Comparison of ENCODE assay signal across 8 cellular contexts in genomic region chr15:58724471-58724870, GRCh38. TPM values are rescaled to one million over a fixed set of nuclear protein-coding genes. Genes with fewer than 3 reads are reported as not detected.
DNase-seq lines count a peak whose midpoint lies in the region; ATAC-seq and TF ChIP-seq lines count a peak whose summit lies in the region.

No MANE protein-coding gene starts in this region.

- H3K27ac ChIP-seq in CD4-positive, CD25-positive, alpha-beta regulatory T cell (ENCODE audit: insufficient read depth, low read length, poor library complexity, severe bottlenecking) = no peak overlapping the region
- peak overlapping the region; percentile 31 for H3K27ac ChIP-seq in HL-60 (replicated peaks)
- peak overlapping the region; percentile 42 for H3K27ac ChIP-seq in thymus (ENCODE audit: low read depth)
- no peak overlapping the region for H3K27ac ChIP-seq in H9 (ENCODE audit: insufficient read length, low read depth, low read length)

- no peak overlapping the region for H4K8ac ChIP-seq in H9 (replicated peaks; ENCODE audit: insufficient read length, low read depth, low read length)

- no peak overlapping the region for H4K91ac ChIP-seq in H9 (ENCODE audit: insufficient read length, low read depth, low read length)

- H3K79me1 ChIP-seq in H9 (ENCODE audit: insufficient read depth, low read depth, low read length, poor library complexity, severe bottlenecking) = peaks cover 11% of the 10 kb centered on the region

- H2BK15ac ChIP-seq in H9 (ENCODE audit: low read depth, low read length) = no peak overlapping the region

- no peak for TF ChIP-seq CTCF in HL-60 (IDR thresholded peaks at IDR 0.05; ENCODE audit: insufficient read depth, low read length)
- TF ChIP-seq CTCF in cardiac fibroblast (IDR thresholded peaks at IDR 0.05; ENCODE audit: low read depth, low read length) = no peak
- TF ChIP-seq CTCF in H9 (conservative IDR thresholded peaks at IDR 0.05) = no peak

- H2BK120ac ChIP-seq in H9 (ENCODE audit: low read depth, low read length, poor library complexity, severe bottlenecking) = no peak overlapping the region

- ATAC-seq in CD4-positive, CD25-positive, alpha-beta regulatory T cell (ENCODE audit: low read depth in 2 of 2) = peak in 1 of 2 donors; percentile 46
- ATAC-seq in GM19395 (IDR thresholded peaks at IDR 0.05; ENCODE audit: unreplicated experiment) = peak; percentile 78

- peaks cover 11% of the 10 kb centered on the region for H3K36me3 Mint-ChIP-seq in CD4-positive, CD25-positive, alpha-beta regulatory T cell
- H3K36me3 Mint-ChIP-seq in activated CD4-positive, alpha-beta T cell treated with anti-CD3 and anti-CD28 coated beads, Interleukin-2, amount 10 ng/mL, durations not matched to agents 7 days and 5 days (ENCODE audit: low read depth) = peaks cover 21% of the 10 kb centered on the region
- H3K36me3 Mint-ChIP-seq in H9 (ENCODE audit: insufficient read depth in 1 of 3, low read depth in 3 of 3) = peaks cover 0 to 4% (median 2%) of the 10 kb centered on the region in 3 experiments; a peak in 4 of 7 replicates

- H3K36me3 ChIP-seq in CD4-positive, CD25-positive, alpha-beta regulatory T cell (ENCODE audit: control insufficient read depth, insufficient read depth, low read length) = peaks cover 4% of the 10 kb centered on the region
- peaks cover 3% of the 10 kb centered on the region for H3K36me3 ChIP-seq in thymus (ENCODE audit: control insufficient read depth, insufficient read depth)

- no peaks in the 10 kb centered on the region for H3K9me3 Mint-ChIP-seq in CD4-positive, CD25-positive, alpha-beta regulatory T cell
- no peaks in the 10 kb centered on the region for H3K9me3 Mint-ChIP-seq in activated CD4-positive, alpha-beta T cell treated with anti-CD3 and anti-CD28 coated beads, Interleukin-2, amount 10 ng/mL, durations not matched to agents 7 days and 5 days
- no peaks in the 10 kb centered on the region for H3K9me3 Mint-ChIP-seq in H9

- H3K9ac ChIP-seq in H9 (ENCODE audit: extremely low read depth, insufficient read length, low read length) = no peak overlapping the region

- DNase-seq in CD4-positive, CD25-positive, alpha-beta regulatory T cell = no peak
- DNase-seq in HL-60 (ENCODE audit: low read depth in 1 of 2, low spot score in 1 of 2) = peak in 1 of 2 experiments; percentile 77
- peak; percentile 34 to 70 for DNase-seq in cardiac fibroblast (ENCODE audit: low read depth in 2 of 2)
- DNase-seq in activated CD4-positive, alpha-beta T cell treated with anti-CD3 and anti-CD28 coated beads, Interleukin-2, amount 10 ng/mL, durations not matched to agents 7 days and 5 days = no peak
- DNase-seq in DMS114 treated with DMSO at 0.1 percent for 48 hours (lab: John Stamatoyannopoulos, UW; ENCODE audit: unreplicated experiment) = no peak
- no peak for DNase-seq in H9

- H3K4me1 ChIP-seq in CD4-positive, CD25-positive, alpha-beta regulatory T cell (ENCODE audit: control insufficient read depth, insufficient read depth, low read length, poor library complexity, severe bottlenecking) = peaks cover 32% of the 10 kb centered on the region
- H3K4me1 ChIP-seq in thymus (ENCODE audit: control insufficient read depth, insufficient read depth, low read length) = no peaks in the 10 kb centered on the region
- H3K4me1 ChIP-seq in H9 (ENCODE audit: insufficient read depth, low read length) = no peaks in the 10 kb centered on the region; the same call in 1 of the 2 replicates

- H3K14ac ChIP-seq in H9 (ENCODE audit: insufficient read depth, low read length) = no peak overlapping the region

- peak overlapping the region; percentile 22 to 63 (median 51) for H3K27ac Mint-ChIP-seq in CD4-positive, CD25-positive, alpha-beta regulatory T cell
- H3K27ac Mint-ChIP-seq in activated CD4-positive, alpha-beta T cell treated with anti-CD3 and anti-CD28 coated beads, Interleukin-2, amount 10 ng/mL, durations not matched to agents 7 days and 5 days = no peak overlapping the region
- H3K27ac Mint-ChIP-seq in H9 = peak overlapping the region in 1 of 3 experiments; percentile 82; a peak in 2 of 7 replicates

- H3K79me2 ChIP-seq in H9 (ENCODE audit: insufficient read depth, low read length) = peaks cover 12% of the 10 kb centered on the region; the same call in 1 of the 2 replicates

- 58% methylated on average over 1 of the region's 1 CpG for WGBS in thymus
- WGBS in H9 (ENCODE audit: extremely low coverage, insufficient read length, low lambda C conversion rate) = no CpG with 5 or more reads among the region's 1 CpG

- no peaks in the 10 kb centered on the region for H3K23me2 ChIP-seq in H9 (ENCODE audit: insufficient read length, low read depth, low read length, poor library complexity, severe bottlenecking)

- H2BK12ac ChIP-seq in H9 (ENCODE audit: insufficient read length, low read depth, low read length) = no peak overlapping the region

- H3K4me1 Mint-ChIP-seq in CD4-positive, CD25-positive, alpha-beta regulatory T cell = peaks cover 49 to 69% (median 63%) of the 10 kb centered on the region in 4 donors
- peaks cover 26% of the 10 kb centered on the region for H3K4me1 Mint-ChIP-seq in activated CD4-positive, alpha-beta T cell treated with anti-CD3 and anti-CD28 coated beads, Interleukin-2, amount 10 ng/mL, durations not matched to agents 7 days and 5 days
- H3K4me1 Mint-ChIP-seq in H9 = peaks cover 14 to 17% of the 10 kb centered on the region in 2 experiments

- H2AK5ac ChIP-seq in H9 (ENCODE audit: insufficient read length, low read length) = no peak overlapping the region

- no peak overlapping the region for H3K4me2 ChIP-seq in H9 (ENCODE audit: insufficient read depth, insufficient read length, low read length)

- no peaks in the 10 kb centered on the region for H4K20me1 ChIP-seq in H9 (ENCODE audit: control insufficient read depth, insufficient read depth, insufficient read length)

- no peak overlapping the region for H4K5ac ChIP-seq in H9 (ENCODE audit: insufficient read length, low read depth, low read length)

- CTCF ChIA-PET in activated CD4-positive, alpha-beta T cell treated with anti-CD3 and anti-CD28 coated beads, Interleukin-2, amount 10 ng/mL, durations not matched to agents 7 days and 5 days (lab: Charles Lee) = interaction anchor here (0.5 to 1.1 kb wide), 5 partner anchors 13 to 393 kb away, joined by 3 read pairs; no protein-coding TSS in a partner anchor

- no peak overlapping the region for H3K4ac ChIP-seq in H9 (ENCODE audit: low read depth, low read length)

- no peaks in the 10 kb centered on the region for H3K27me3 Mint-ChIP-seq in CD4-positive, CD25-positive, alpha-beta regulatory T cell
- H3K27me3 Mint-ChIP-seq in activated CD4-positive, alpha-beta T cell treated with anti-CD3 and anti-CD28 coated beads, Interleukin-2, amount 10 ng/mL, durations not matched to agents 7 days and 5 days = no peaks in the 10 kb centered on the region
- no peaks in the 10 kb centered on the region for H3K27me3 Mint-ChIP-seq in H9 (ENCODE audit: low read depth)

- no peak overlapping the region for H2BK5ac ChIP-seq in H9 (ENCODE audit: insufficient read length, low read length)

- no peak overlapping the region for H3K18ac ChIP-seq in H9 (ENCODE audit: insufficient read length, low read depth, low read length)

- no peak overlapping the region for H3K56ac ChIP-seq in H9 (ENCODE audit: insufficient read length, low read depth, low read length)

- H3T11ph ChIP-seq in H9 (ENCODE audit: low read length) = no peak overlapping the region

- no peak overlapping the region for H3K4me3 ChIP-seq in CD4-positive, CD25-positive, alpha-beta regulatory T cell (ENCODE audit: low read depth, low read length)
- H3K4me3 ChIP-seq in HL-60 (replicated peaks; ENCODE audit: insufficient read depth, low read length) (no peak overlapping the region), cardiac fibroblast (replicated peaks in 1 of 2; ENCODE audit: low read depth in 2 of 2, low read length in 2 of 2) (no peak overlapping the region), thymus (ENCODE audit: low read length) (no peak overlapping the region)

- POLR2A ChIA-PET in activated CD4-positive, alpha-beta T cell treated with anti-CD3 and anti-CD28 coated beads, Interleukin-2, amount 10 ng/mL, durations not matched to agents 7 days and 5 days (lab: Charles Lee) = interaction anchor here (0.7 kb wide), 1 partner anchor 13 kb away, joined by 3 read pairs; no protein-coding TSS in a partner anchor

- H2BK20ac ChIP-seq in H9 (ENCODE audit: low read depth, low read length, poor library complexity, severe bottlenecking) = no peak overlapping the region

- H3K27me3 ChIP-seq in CD4-positive, CD25-positive, alpha-beta regulatory T cell (ENCODE audit: control insufficient read depth, insufficient read depth, low read length) = no peaks in the 10 kb centered on the region
- H3K27me3 ChIP-seq in HL-60 (ENCODE audit: insufficient read depth, poor library complexity, severe bottlenecking) = no peaks in the 10 kb centered on the region
- no peaks in the 10 kb centered on the region for H3K27me3 ChIP-seq in thymus (ENCODE audit: control insufficient read depth, insufficient read depth)
- H3K27me3 ChIP-seq in H9 (ENCODE audit: insufficient read depth, low read length) = no peaks in the 10 kb centered on the region

- peak overlapping the region in 1 of 4 donors; percentile 10 for H3K4me3 Mint-ChIP-seq in CD4-positive, CD25-positive, alpha-beta regulatory T cell
- no peak overlapping the region for H3K4me3 Mint-ChIP-seq in activated CD4-positive, alpha-beta T cell treated with anti-CD3 and anti-CD28 coated beads, Interleukin-2, amount 10 ng/mL, durations not matched to agents 7 days and 5 days
- no peak overlapping the region for H3K4me3 Mint-ChIP-seq in H9

- H2AFZ ChIP-seq in H9 (ENCODE audit: low read length) = no peak overlapping the region

- H3K9me3 ChIP-seq in CD4-positive, CD25-positive, alpha-beta regulatory T cell (ENCODE audit: control insufficient read depth in 2 of 2, low read length in 2 of 2) = no peaks in the 10 kb centered on the region
- H3K9me3 ChIP-seq in thymus (ENCODE audit: control insufficient read depth) = no peaks in the 10 kb centered on the region
- H3K9me3 ChIP-seq in H9 (ENCODE audit: control insufficient read depth, low read depth, low read length) = no peaks in the 10 kb centered on the region

- H3K23ac ChIP-seq in H9 (ENCODE audit: insufficient read length, low read depth, low read length) = no peak overlapping the region

RNA-seq across cellular contexts. Expression of gene ADAM10, which starts 25.0 kb away (rescaled TPM):
- total RNA-seq in CD4-positive, CD25-positive, alpha-beta regulatory T cell = 156 TPM
- polyA plus RNA-seq in CD4-positive, CD25-positive, alpha-beta regulatory T cell = 100 to 1,000 TPM; 149 to 183 (median 153) TPM
- polyA plus RNA-seq in thymus = 31.4 TPM
- 100 to 1,000 TPM; 140 to 170 TPM for total RNA-seq in activated CD4-positive, alpha-beta T cell treated with anti-CD3 and anti-CD28 coated beads, Interleukin-2, amount 10 ng/mL, durations not matched to agents 7 days and 5 days
- total RNA-seq in H9 (2021) = 150 and 159 TPM in 2 replicates

RNA-seq across cellular contexts. Expression of gene MINDY2, which starts 46.6 kb away (rescaled TPM):
- total RNA-seq in CD4-positive, CD25-positive, alpha-beta regulatory T cell = 15.5 TPM
- 10 to 100 TPM in 3 of 4 donors, 1 to 10 TPM in 1; 7.9 to 15.9 (median 12.2) TPM for polyA plus RNA-seq in CD4-positive, CD25-positive, alpha-beta regulatory T cell
- 8.9 TPM for polyA plus RNA-seq in thymus
- 10 to 100 TPM; 12.5 to 17.5 TPM for total RNA-seq in activated CD4-positive, alpha-beta T cell treated with anti-CD3 and anti-CD28 coated beads, Interleukin-2, amount 10 ng/mL, durations not matched to agents 7 days and 5 days
- 29.5 and 32.3 TPM in 2 replicates for total RNA-seq in H9 (2021)

Comparison
In these comparisons a context has a peak if more than half of its experiments do, and no peak if none do; other contexts are left out.
1. DNase-seq: peak in cardiac fibroblast (2 of 2); none in CD4-positive, CD25-positive, alpha-beta regulatory T cell (0 of 3), activated CD4-positive, alpha-beta T cell treated with anti-CD3 and anti-CD28 coated beads, Interleukin-2, amount 10 ng/mL, durations not matched to agents 7 days and 5 days (single experiment), DMS114 treated with DMSO at 0.1 percent for 48 hours (single experiment) and H9 (single experiment).
2. H3K27ac ChIP-seq: peak in HL-60 (single experiment) and thymus (single experiment); none in CD4-positive, CD25-positive, alpha-beta regulatory T cell (single experiment) and H9 (single experiment).